29 cellular contexts compared by ENCODE assay signal in genomic region chr6:138146544-138146943, GRCh38. TPM values are rescaled to one million over a fixed set of nuclear protein-coding genes. Genes with fewer than 3 reads are reported as not detected.
"Had no signal": no experiment of that assay in that cellular context is flagged by ENCODE, and none has a peak within 500 bp of the region (broad histone marks: within the 10 kb centered on the region; RNA-seq: fewer than 3 reads in every experiment).

No MANE protein-coding gene starts in this region.

- H3K36me3 Mint-ChIP-seq: naive thymus-derived CD4-positive, alpha-beta T cell; natural killer cell; neural progenitor cell; stimulated activated effector memory CD8-positive, alpha-beta T cell treated with anti-CD3 and anti-CD28 coated beads, Interleukin-12 subunit alpha, Interleukin-12 subunit beta, amount 100 ng/mL, for 72 hours; stimulated activated naive B cell treated with anti-CD40 and anti-IgM and Interleukin-4, amounts not matched to agents 10 μg/mL and 1 μg/mL and 100 μg/mL, for 72 hours; type B pancreatic cell had no signal

- H3K4me1 Mint-ChIP-seq: naive thymus-derived CD4-positive, alpha-beta T cell; natural killer cell; nephron; neural progenitor cell; stimulated activated effector memory CD8-positive, alpha-beta T cell treated with anti-CD3 and anti-CD28 coated beads, Interleukin-12 subunit alpha, Interleukin-12 subunit beta, amount 100 ng/mL, for 72 hours had no signal

- ATAC-seq: naive thymus-derived CD4-positive, alpha-beta T cell; natural killer cell; psoas muscle; right cardiac atrium; sciatic nerve; stimulated activated effector memory CD8-positive, alpha-beta T cell treated with anti-CD3 and anti-CD28 coated beads, Interleukin-12 subunit alpha, Interleukin-12 subunit beta, amount 100 ng/mL, for 72 hours; stimulated activated naive B cell treated with anti-CD40 and anti-IgM and Interleukin-4, amounts not matched to agents 10 μg/mL and 1 μg/mL and 100 μg/mL, for 72 hours; upper lobe of right lung had no signal

- H3K9ac ChIP-seq: neural progenitor cell, parathyroid adenoma had no signal

- H3K4me2 ChIP-seq: neural progenitor cell, smooth muscle cell had no signal

- H3K27ac ChIP-seq: neural progenitor cell, ovary, parathyroid adenoma, psoas muscle, skin epidermis, spleen, suprapubic skin, testis, tibial artery, transverse colon, upper lobe of right lung, uterus had no signal

- DNase-seq: naive thymus-derived CD4-positive, alpha-beta T cell; natural killer cell; occipital lobe; ovary; psoas muscle; right cardiac atrium; spleen; stimulated activated CD4-positive, alpha-beta T cell treated with anti-CD3 and anti-CD28 coated beads, Interleukin-12 subunit alpha, Interleukin-12 subunit beta, amount 100 ng/mL, for 4 hours; stimulated activated CD4-positive, alpha-beta T cell treated with anti-CD3 and anti-CD28 coated beads, Interleukin-1b, Interleukin-23, amount 100 ng/mL, for 48 hours; stimulated activated CD4-positive, alpha-beta T cell treated with anti-CD3 and anti-CD28 coated beads, Interleukin-4, amount 100 ng/mL, for 1 hour; stimulated activated naive B cell treated with anti-CD40 and anti-IgM and Interleukin-4, amounts not matched to agents 10 μg/mL and 1 μg/mL and 100 μg/mL, for 72 hours; stimulated activated naive CD4-positive, alpha-beta T cell treated with Interleukin-2 at 50 U/mL for 16 hours; substantia nigra; testis; tibial artery; transverse colon; upper lobe of right lung; uterus had no signal

- H3K9me3 Mint-ChIP-seq: natural killer cell; nephron; neural progenitor cell; stimulated activated effector memory CD8-positive, alpha-beta T cell treated with anti-CD3 and anti-CD28 coated beads, Interleukin-12 subunit alpha, Interleukin-12 subunit beta, amount 100 ng/mL, for 72 hours; type B pancreatic cell had no signal

- H3K27me3 Mint-ChIP-seq: progenitor cell of endocrine pancreas had no signal

- H3K27me3 ChIP-seq: neural progenitor cell, ovary, testis, tibial artery, transverse colon, upper lobe of right lung, uterus had no signal

- H3K4me1 ChIP-seq: neural progenitor cell, parathyroid adenoma, psoas muscle, spleen, suprapubic skin, testis, tibial artery, transverse colon, upper lobe of right lung, uterus had no signal

- H3K27ac Mint-ChIP-seq: naive thymus-derived CD4-positive, alpha-beta T cell; natural killer cell; nephron; neural progenitor cell; progenitor cell of endocrine pancreas; stimulated activated effector memory CD8-positive, alpha-beta T cell treated with anti-CD3 and anti-CD28 coated beads, Interleukin-12 subunit alpha, Interleukin-12 subunit beta, amount 100 ng/mL, for 72 hours; stimulated activated naive B cell treated with anti-CD40 and anti-IgM and Interleukin-4, amounts not matched to agents 10 μg/mL and 1 μg/mL and 100 μg/mL, for 72 hours; stimulated activated naive CD8-positive, alpha-beta T cell treated with anti-CD3 and anti-CD28 coated beads, Interleukin-15, Interleukin-2, amounts not matched to agents 100 ng/mL and 50 ng/mL, for 24 hours; type B pancreatic cell had no signal

- H3K36me3 ChIP-seq: neural progenitor cell, ovary, spleen, suprapubic skin, tibial artery, transverse colon, upper lobe of right lung, uterus had no signal

- H3K4me3 Mint-ChIP-seq: naive thymus-derived CD4-positive, alpha-beta T cell; natural killer cell; nephron; neural progenitor cell; stimulated activated effector memory CD8-positive, alpha-beta T cell treated with anti-CD3 and anti-CD28 coated beads, Interleukin-12 subunit alpha, Interleukin-12 subunit beta, amount 100 ng/mL, for 72 hours; stimulated activated naive B cell treated with anti-CD40 and anti-IgM and Interleukin-4, amounts not matched to agents 10 μg/mL and 1 μg/mL and 100 μg/mL, for 72 hours; stimulated activated naive CD8-positive, alpha-beta T cell treated with anti-CD3 and anti-CD28 coated beads, Interleukin-15, Interleukin-2, amounts not matched to agents 100 ng/mL and 50 ng/mL, for 24 hours; type B pancreatic cell had no signal

- H3K79me2 ChIP-seq: parathyroid adenoma had no signal

- H2AFZ ChIP-seq: neural progenitor cell, parathyroid adenoma had no signal

- H3K9me3 ChIP-seq: ovary, psoas muscle, spleen, suprapubic skin, testis, tibial artery, transverse colon, upper lobe of right lung, uterus had no signal

- H3K4me3 ChIP-seq: neural progenitor cell, ovary, psoas muscle, skin epidermis, smooth muscle cell, spleen, suprapubic skin, testis, tibial artery, transverse colon, upper lobe of right lung, uterus had no signal

RNA-seq across cellular contexts. Expression of gene ARFGEF3, which starts 15.2 kb away (rescaled TPM):
- polyA plus RNA-seq: naive thymus-derived CD4-positive, alpha-beta T cell had no signal
